Comparison of ENCODE assay signal across 9 cellular contexts in the genomic region with DNA sequence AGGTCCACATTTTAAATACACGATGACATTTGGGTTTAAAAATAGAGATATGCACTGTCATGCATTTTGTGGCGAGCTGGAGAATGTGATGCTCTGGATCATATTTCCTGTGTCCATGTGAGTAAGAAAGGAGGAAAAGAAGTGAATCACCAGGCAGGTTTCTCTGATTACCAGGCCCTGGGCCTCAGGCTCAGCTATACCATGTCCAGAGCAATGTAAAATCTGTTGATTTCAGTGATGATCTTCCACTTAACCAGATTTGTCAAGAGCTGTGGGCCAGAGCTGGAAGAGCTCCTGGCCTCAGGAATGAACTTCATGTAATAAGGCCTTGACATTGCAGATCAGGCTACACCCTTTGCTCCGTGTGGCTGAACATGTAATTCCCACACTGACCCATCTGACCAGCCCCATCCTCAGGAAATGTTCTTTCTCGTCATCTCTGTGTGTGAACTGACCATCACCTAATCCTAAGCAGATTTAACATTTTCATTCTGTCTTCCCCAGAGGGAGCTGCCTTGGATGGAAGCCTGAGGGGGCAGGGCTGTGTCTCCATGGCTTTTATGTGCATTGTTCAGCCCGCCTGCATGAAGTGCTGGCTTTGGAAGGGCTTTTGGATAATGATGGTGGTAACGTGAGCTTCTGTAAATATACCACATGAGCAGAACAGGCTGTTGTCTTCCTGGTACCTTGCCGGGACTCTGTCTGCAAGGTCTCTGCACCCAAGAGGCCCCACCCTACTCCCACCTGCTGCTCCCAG. TPM values are rescaled to one million over a fixed set of nuclear protein-coding genes. Genes with fewer than 3 reads are reported as not detected.
DNase-seq lines count a peak whose midpoint lies in the region; ATAC-seq and TF ChIP-seq lines count a peak whose summit lies in the region.
"Had no signal": no experiment of that assay in that cellular context is flagged by ENCODE, and none has a peak within 500 bp of the region (broad histone marks: within the 10 kb centered on the region; RNA-seq: fewer than 3 reads in every experiment).

No MANE protein-coding gene starts in this region.

- H3K4me3 ChIP-seq in AG04449 (ENCODE audit: low read depth, low read length) (no peak overlapping the region), RWPE2 (ENCODE audit: severe bottlenecking) (no peak overlapping the region)

- H3K4me3 Mint-ChIP-seq in activated T-helper 1 cell treated with anti-CD3 and anti-CD28 coated beads, Interleukin-12 subunit alpha, Interleukin-12 subunit beta, Interleukin-2, Interleukin-4 antibody, amounts not matched to agents 30 ng/mL and 10 ng/mL and 1 ng/mL, durations not matched to agents 14 hours and 24 hours and 36 hours = no peak overlapping the region
- H3K4me3 Mint-ChIP-seq: CD4-positive, alpha-beta memory T cell had no signal

- no peaks in the 10 kb centered on the region for H3K27me3 Mint-ChIP-seq in activated T-helper 1 cell treated with anti-CD3 and anti-CD28 coated beads, Interleukin-12 subunit alpha, Interleukin-12 subunit beta, Interleukin-2, Interleukin-4 antibody, amounts not matched to agents 30 ng/mL and 10 ng/mL and 1 ng/mL, durations not matched to agents 14 hours and 24 hours and 36 hours (ENCODE audit: insufficient read depth)
- H3K27me3 Mint-ChIP-seq: CD4-positive, alpha-beta memory T cell had no signal

- peaks cover 11% of the 10 kb centered on the region for H3K4me1 ChIP-seq in RWPE2 (ENCODE audit: insufficient read depth, poor library complexity, severe bottlenecking)

- intact Hi-C loops in activated T-helper 1 cell treated with anti-CD3 and anti-CD28 coated beads, Interleukin-12 subunit alpha, Interleukin-12 subunit beta, Interleukin-2, Interleukin-4 antibody, amounts not matched to agents 30 ng/mL and 10 ng/mL and 1 ng/mL, durations not matched to agents 14 hours and 24 hours and 36 hours (cut with micrococcal nuclease) = no loop called here

- H3K36me3 ChIP-seq in RWPE2 (ENCODE audit: low read depth) = no peaks in the 10 kb centered on the region

- peak overlapping the region; percentile 64 for H3K27ac ChIP-seq in RWPE2 (ENCODE audit: poor library complexity, severe bottlenecking)

- TF ChIP-seq CTCF in AG04449 (IDR thresholded peaks at IDR 0.05; ENCODE audit: insufficient read depth, low read length, missing control alignments) = no peak
- no peak for TF ChIP-seq CTCF in RWPE2 (IDR thresholded peaks at IDR 0.05; ENCODE audit: poor library complexity, severe bottlenecking)

- H3K9me3 Mint-ChIP-seq in activated T-helper 1 cell treated with anti-CD3 and anti-CD28 coated beads, Interleukin-12 subunit alpha, Interleukin-12 subunit beta, Interleukin-2, Interleukin-4 antibody, amounts not matched to agents 30 ng/mL and 10 ng/mL and 1 ng/mL, durations not matched to agents 14 hours and 24 hours and 36 hours = peaks cover 5% of the 10 kb centered on the region

- CTCF ChIA-PET in AG04449 (lab: Yijun Ruan, JAX) = interaction anchor here (2.7 kb wide), 1 partner anchor 398 kb away, joined by 14 read pairs; no protein-coding TSS in a partner anchor

- H3K36me3 Mint-ChIP-seq in activated T-helper 1 cell treated with anti-CD3 and anti-CD28 coated beads, Interleukin-12 subunit alpha, Interleukin-12 subunit beta, Interleukin-2, Interleukin-4 antibody, amounts not matched to agents 30 ng/mL and 10 ng/mL and 1 ng/mL, durations not matched to agents 14 hours and 24 hours and 36 hours (ENCODE audit: low read depth) = peaks cover 25% of the 10 kb centered on the region

- H3K9me3 ChIP-seq in RWPE2 (ENCODE audit: severe bottlenecking) = no peaks in the 10 kb centered on the region

- POLR2A ChIA-PET in AG04449 (lab: Yijun Ruan, JAX) = no interaction called here

- peak; percentile 100 for ATAC-seq in RWPE2 (ENCODE audit: low read depth)
- no peak for ATAC-seq in activated CD4-positive, CD25-positive, alpha-beta regulatory T cell treated with anti-CD3 and anti-CD28 coated beads, Interleukin-2, amount 50 U/mL, for 24 hours

- no peaks in the 10 kb centered on the region for H3K4me1 Mint-ChIP-seq in activated T-helper 1 cell treated with anti-CD3 and anti-CD28 coated beads, Interleukin-12 subunit alpha, Interleukin-12 subunit beta, Interleukin-2, Interleukin-4 antibody, amounts not matched to agents 30 ng/mL and 10 ng/mL and 1 ng/mL, durations not matched to agents 14 hours and 24 hours and 36 hours (ENCODE audit: low read depth)

- H3K27ac Mint-ChIP-seq in activated T-helper 1 cell treated with anti-CD3 and anti-CD28 coated beads, Interleukin-12 subunit alpha, Interleukin-12 subunit beta, Interleukin-2, Interleukin-4 antibody, amounts not matched to agents 30 ng/mL and 10 ng/mL and 1 ng/mL, durations not matched to agents 14 hours and 24 hours and 36 hours = no peak overlapping the region

- H3K27me3 ChIP-seq in RWPE2 (ENCODE audit: insufficient read depth, poor library complexity, severe bottlenecking) = no peaks in the 10 kb centered on the region

- peak; percentile 64 for DNase-seq in AG04449 (ENCODE audit: low read depth, low spot score)
- peak; percentile 82 for DNase-seq in M059J (ENCODE audit: low read depth)
- no peak for DNase-seq in RWPE2 (ENCODE audit: low spot score)
- DNase-seq in glomerular visceral epithelial cell (ENCODE audit: extremely low spot score) = peak; percentile 61
- no peak for DNase-seq in LoVo (ENCODE audit: low spot score)
- no peak for DNase-seq in activated gamma-delta T cell treated with Interleukin-2 at 50 U/mL for 16 hours
- no peak for DNase-seq in activated T-helper 1 cell treated with anti-CD3 and anti-CD28 coated beads, Interleukin-12 subunit alpha, Interleukin-12 subunit beta, Interleukin-2, Interleukin-4 antibody, amounts not matched to agents 30 ng/mL and 10 ng/mL and 1 ng/mL, durations not matched to agents 14 hours and 24 hours and 36 hours (ENCODE audit: low spot score)
- DNase-seq: CD4-positive, alpha-beta memory T cell had no signal

RNA-seq across cellular contexts. Expression of a gene that starts 54.5 kb away (rescaled TPM):
- not detected in 2 replicates for total RNA-seq in M059J (2014; rRNA removed; shearing (Covaris generic))
- 28.0 and 30.0 TPM in 2 replicates for total RNA-seq in activated T-helper 1 cell treated with anti-CD3 and anti-CD28 coated beads, Interleukin-12 subunit alpha, Interleukin-12 subunit beta, Interleukin-2, Interleukin-4 antibody, amounts not matched to agents 30 ng/mL and 10 ng/mL and 1 ng/mL, durations not matched to agents 14 hours and 24 hours and 36 hours

Comparison
In these comparisons a context has a peak if more than half of its experiments do, and no peak if none do; other contexts are left out.
1. DNase-seq: peak in AG04449 (single experiment), M059J (single experiment) and glomerular visceral epithelial cell (single experiment); none in RWPE2 (single experiment), LoVo (single experiment), activated gamma-delta T cell treated with Interleukin-2 at 50 U/mL for 16 hours (single experiment) and activated T-helper 1 cell treated with anti-CD3 and anti-CD28 coated beads, Interleukin-12 subunit alpha, Interleukin-12 subunit beta, Interleukin-2, Interleukin-4 antibody, amounts not matched to agents 30 ng/mL and 10 ng/mL and 1 ng/mL, durations not matched to agents 14 hours and 24 hours and 36 hours (single experiment).
2. RNA of a gene that starts 54.5 kb away (total RNA-seq): 28.0 to 30.0 TPM in activated T-helper 1 cell treated with anti-CD3 and anti-CD28 coated beads, Interleukin-12 subunit alpha, Interleukin-12 subunit beta, Interleukin-2, Interleukin-4 antibody, amounts not matched to agents 30 ng/mL and 10 ng/mL and 1 ng/mL, durations not matched to agents 14 hours and 24 hours and 36 hours; not detected in M059J; every median in the first group is over 10 times any median in the second.